Comparison of ENCODE assay signal across 2 cellular contexts in the genomic region with DNA sequence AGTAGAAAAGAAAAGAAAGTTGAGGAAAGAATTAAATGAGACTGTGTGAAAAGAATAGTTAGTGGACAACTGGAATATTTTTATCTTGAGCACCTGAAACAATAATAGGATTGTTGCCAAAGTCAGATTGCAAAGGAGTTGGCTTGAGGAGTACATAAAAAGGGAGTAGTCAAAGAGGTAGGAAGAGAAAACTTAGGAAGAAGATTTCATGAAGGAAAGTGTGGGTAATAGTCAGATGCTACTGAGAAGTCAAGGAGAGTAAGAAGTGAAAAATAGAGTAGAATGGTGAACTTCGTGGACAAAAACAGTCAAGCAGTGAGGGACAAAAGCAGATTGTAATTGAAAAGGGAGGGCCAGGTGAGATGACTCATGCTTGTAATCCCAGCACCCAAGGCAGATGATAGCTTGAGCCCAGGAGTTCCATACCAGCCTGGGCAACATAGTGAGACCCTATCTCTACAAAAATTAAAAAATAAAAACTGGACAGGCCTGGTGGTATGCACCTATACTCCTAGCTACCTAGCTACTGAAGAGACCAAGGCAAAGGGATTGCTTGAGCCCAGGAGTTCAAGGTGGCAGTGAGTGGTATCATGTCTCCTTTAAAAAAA.
TF ChIP-seq lines count a peak whose summit lies in the region.

No MANE protein-coding gene starts in this region.

TF ChIP-seq in HCT116, 20 proteins besides CTCF, POLR2A, EP300 and RAD21:
- TF ChIP-seq TCF7L2 (IDR thresholded peaks at IDR 0.05; ENCODE audit: borderline replicate concordance, extremely low read depth, insufficient read depth, insufficient read length) (no peak), POLR2AphosphoS5 (IDR thresholded peaks at IDR 0.05; ENCODE audit: low read depth, low read length) (no peak), EZH2phosphoT487 (IDR thresholded peaks at IDR 0.05; ENCODE audit: borderline replicate concordance) (no peak), ZFX (IDR thresholded peaks at IDR 0.05) (no peak), EGR1 (IDR thresholded peaks at IDR 0.05; ENCODE audit: low read depth) (no peak), ELF1 (IDR thresholded peaks at IDR 0.05; ENCODE audit: borderline replicate concordance, low read depth) (no peak), EZH2 (IDR thresholded peaks at IDR 0.05) (no peak), ZNF274 (IDR thresholded peaks at IDR 0.05; ENCODE audit: low read depth, low read length) (no peak), JUND (IDR thresholded peaks at IDR 0.05) (no peak), SIN3A (IDR thresholded peaks at IDR 0.05; ENCODE audit: low read depth) (no peak), SP1 (IDR thresholded peaks at IDR 0.05; ENCODE audit: low read depth) (no peak), CBX3 (IDR thresholded peaks at IDR 0.05; ENCODE audit: low read depth) (no peak), FOSL1 (IDR thresholded peaks at IDR 0.05; ENCODE audit: low read depth) (no peak), YY1 (IDR thresholded peaks at IDR 0.05; ENCODE audit: extremely low read depth, insufficient replicate concordance, low read depth, low read length) (no peak)
- TF ChIP-seq, protein P1, sequence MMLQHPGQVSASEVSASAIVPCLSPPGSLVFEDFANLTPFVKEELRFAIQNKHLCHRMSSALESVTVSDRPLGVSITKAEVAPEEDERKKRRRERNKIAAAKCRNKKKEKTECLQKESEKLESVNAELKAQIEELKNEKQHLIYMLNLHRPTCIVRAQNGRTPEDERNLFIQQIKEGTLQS (IDR thresholded peaks at IDR 0.05): no peak
- TF ChIP-seq, protein P2, sequence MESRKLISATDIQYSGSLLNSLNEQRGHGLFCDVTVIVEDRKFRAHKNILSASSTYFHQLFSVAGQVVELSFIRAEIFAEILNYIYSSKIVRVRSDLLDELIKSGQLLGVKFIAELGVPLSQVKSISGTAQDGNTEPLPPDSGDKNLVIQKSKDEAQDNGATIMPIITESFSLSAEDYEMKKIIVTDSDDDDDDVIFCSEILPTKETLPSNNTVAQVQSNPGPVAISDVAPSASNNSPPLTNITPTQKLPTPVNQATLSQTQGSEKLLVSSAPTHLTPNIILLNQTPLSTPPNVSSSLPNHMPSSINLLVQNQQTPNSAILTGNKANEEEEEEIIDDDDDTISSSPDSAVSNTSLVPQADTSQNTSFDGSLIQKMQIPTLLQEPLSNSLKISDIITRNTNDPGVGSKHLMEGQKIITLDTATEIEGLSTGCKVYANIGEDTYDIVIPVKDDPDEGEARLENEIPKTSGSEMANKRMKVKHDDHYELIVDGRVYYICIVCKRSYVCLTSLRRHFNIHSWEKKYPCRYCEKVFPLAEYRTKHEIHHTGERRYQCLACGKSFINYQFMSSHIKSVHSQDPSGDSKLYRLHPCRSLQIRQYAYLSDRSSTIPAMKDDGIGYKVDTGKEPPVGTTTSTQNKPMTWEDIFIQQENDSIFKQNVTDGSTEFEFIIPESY (IDR thresholded peaks at IDR 0.05; ENCODE audit: extremely low read depth, insufficient replicate concordance, low read length): no peak

TF ChIP-seq in K562, 482 proteins besides CTCF, POLR2A, EP300 and RAD21 (continued from another document):
- TF ChIP-seq JUND (IDR thresholded peaks at IDR 0.05; ENCODE audit: borderline replicate concordance, low read depth, low read length) (0 out of 2 replicates have a peak, but pooled peaks have one; percentile 13), JUND (tag; IDR thresholded peaks at IDR 0.05; ENCODE audit: borderline replicate concordance, low read depth, low read length) (no peak; the same call in 2 of the 3 replicates), FOS (IDR thresholded peaks at IDR 0.05; ENCODE audit: extremely low read depth, insufficient read length) (no peak), TRIM24 (IDR thresholded peaks at IDR 0.05) (no peak), RBM25 (IDR thresholded peaks at IDR 0.05; ENCODE audit: low read depth, low read length, severe bottlenecking) (peak; percentile 10), BRCA1 (IDR thresholded peaks at IDR 0.05) (no peak), BRCA1 (CRISPR knock-in tag; IDR thresholded peaks at IDR 0.05) (no peak), ZNF75A (CRISPR knock-in tag; IDR thresholded peaks at IDR 0.05) (no peak)
- TF ChIP-seq, protein P3, sequence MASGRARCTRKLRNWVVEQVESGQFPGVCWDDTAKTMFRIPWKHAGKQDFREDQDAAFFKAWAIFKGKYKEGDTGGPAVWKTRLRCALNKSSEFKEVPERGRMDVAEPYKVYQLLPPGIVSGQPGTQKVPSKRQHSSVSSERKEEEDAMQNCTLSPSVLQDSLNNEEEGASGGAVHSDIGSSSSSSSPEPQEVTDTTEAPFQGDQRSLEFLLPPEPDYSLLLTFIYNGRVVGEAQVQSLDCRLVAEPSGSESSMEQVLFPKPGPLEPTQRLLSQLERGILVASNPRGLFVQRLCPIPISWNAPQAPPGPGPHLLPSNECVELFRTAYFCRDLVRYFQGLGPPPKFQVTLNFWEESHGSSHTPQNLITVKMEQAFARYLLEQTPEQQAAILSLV (tag; IDR thresholded peaks at IDR 0.05): no peak
- TF ChIP-seq, protein P1 (IDR thresholded peaks at IDR 0.05): peak; percentile 25; the same call in 1 of the 2 replicates
- TF ChIP-seq, protein P1 (CRISPR knock-in tag; conservative IDR thresholded peaks at IDR 0.05): no peak
TF ChIP-seq in K562: peak in this region for 3.
